17 cellular contexts compared by ENCODE assay signal in genomic region chr5:109844148-109844547, GRCh38.
DNase-seq lines count a peak whose midpoint lies in the region; ATAC-seq and TF ChIP-seq lines count a peak whose summit lies in the region.
"Had no signal": no experiment of that assay in that cellular context is flagged by ENCODE, and none has a peak within 500 bp of the region (broad histone marks: within the 10 kb centered on the region; RNA-seq: fewer than 3 reads in every experiment).

No MANE protein-coding gene starts in this region.

- H3K4me1 ChIP-seq in gastroesophageal sphincter (no peaks in the 10 kb centered on the region), neuronal stem cell (ENCODE audit: control insufficient read depth in 2 of 2, insufficient read depth in 1 of 2, low read depth in 1 of 2, low read length in 2 of 2) (no peaks in the 10 kb centered on the region)
- H3K4me1 ChIP-seq: gastrocnemius medialis, uterus had no signal

- H3K4me2 ChIP-seq in neuronal stem cell (ENCODE audit: insufficient read depth, low read length, poor library complexity, severe bottlenecking) = no peak overlapping the region

- no peak overlapping the region for H2BK120ac ChIP-seq in neuronal stem cell (ENCODE audit: low read depth, low read length)

- H4K91ac ChIP-seq in neuronal stem cell (ENCODE audit: low read depth, low read length, poor library complexity) = no peak overlapping the region

- no peak overlapping the region for H3K23ac ChIP-seq in neuronal stem cell (ENCODE audit: low read depth, low read length, poor library complexity)

- H2AFZ ChIP-seq in neuronal stem cell (ENCODE audit: low read length) = no peak overlapping the region

- H3K9me3 Mint-ChIP-seq in HFFc6 = no peaks in the 10 kb centered on the region

- H4K8ac ChIP-seq in neuronal stem cell (ENCODE audit: low read depth, low read length) = no peak overlapping the region

- WGBS in gastroesophageal sphincter (ENCODE audit: low coverage in 1 of 2), 2 donors = 85 to 87% methylated on average over 4 of the region's 4 CpGs
- WGBS in neuronal stem cell (ENCODE audit: extremely low coverage in 2 of 2, insufficient read length in 2 of 2, insufficient replicate concordance in 1 of 2), 2 donors = no CpG with 5 or more reads among the region's 4 CpGs

- no peak overlapping the region for H3K27ac Mint-ChIP-seq in HFFc6
- H3K27ac Mint-ChIP-seq: activated CD4-positive, alpha-beta T cell treated with anti-CD3 and anti-CD28 coated beads, Interleukin-2, amount 10 ng/mL, durations not matched to agents 24 days and 14 days had no signal

- DNase-seq in AG10803 (ENCODE audit: low read depth) = no peak
- DNase-seq in HFFc6 = no peak
- peak; percentile 16 for DNase-seq in astrocyte of the spinal cord (ENCODE audit: low read depth, low spot score)
- DNase-seq in kidney epithelial cell (ENCODE audit: low read depth) = no peak
- DNase-seq in neuronal stem cell (ENCODE audit: low spot score) = no peak
- no peak for DNase-seq in activated CD4-positive, alpha-beta T cell treated with anti-CD3 and anti-CD28 coated beads for 4 hours
- DNase-seq: activated CD4-positive, alpha-beta T cell treated with anti-CD3 and anti-CD28 coated beads, Interleukin-2, amount 10 ng/mL, durations not matched to agents 24 days and 14 days; activated effector memory CD4-positive, alpha-beta T cell treated with anti-CD3 and anti-CD28 coated beads, Interleukin-2, amount 50 U/mL, for 16 hours; cerebellar nuclear complex; gastrocnemius medialis; naive thymus-derived CD4-positive, alpha-beta T cell; NCI-H526; stimulated activated CD4-positive, alpha-beta T cell treated with anti-CD3 and anti-CD28 coated beads, Interleukin-12 subunit alpha, Interleukin-12 subunit beta, amount 100 ng/mL, for 4 hours; uterus had no signal

- no peak overlapping the region for H3K18ac ChIP-seq in neuronal stem cell (ENCODE audit: low read length)

- no peak for TF ChIP-seq EP300 in gastroesophageal sphincter (IDR thresholded peaks at IDR 0.05)

- peaks cover 28% of the 10 kb centered on the region for H3K4me1 Mint-ChIP-seq in HFFc6 (ENCODE audit: low read depth)

- no peak overlapping the region for H3K4me3 Mint-ChIP-seq in HFFc6
- H3K4me3 Mint-ChIP-seq: activated CD4-positive, alpha-beta T cell treated with anti-CD3 and anti-CD28 coated beads, Interleukin-2, amount 10 ng/mL, durations not matched to agents 24 days and 14 days had no signal

- peak; percentile 45 for TF ChIP-seq CTCF in AG10803 (conservative IDR thresholded peaks at IDR 0.05; ENCODE audit: low read length)
- TF ChIP-seq CTCF in HFFc6 (IDR thresholded peaks at IDR 0.05) = peak; percentile 66
- TF ChIP-seq CTCF in astrocyte of the spinal cord (IDR thresholded peaks at IDR 0.05; ENCODE audit: low read depth, low read length) = peak; percentile 49
- TF ChIP-seq CTCF in kidney epithelial cell (IDR thresholded peaks at IDR 0.05; ENCODE audit: insufficient read depth, low read length, poor library complexity, severe bottlenecking) = peak; percentile 13
- peak in 2 of 4 experiments; percentile 12 to 19 for TF ChIP-seq CTCF in gastroesophageal sphincter (IDR thresholded peaks at IDR 0.05)

- H2BK5ac ChIP-seq in neuronal stem cell (ENCODE audit: low read length) = no peak overlapping the region

- no peaks in the 10 kb centered on the region for H3K79me1 ChIP-seq in neuronal stem cell (ENCODE audit: low read depth, low read length)

- no peak overlapping the region for H2BK12ac ChIP-seq in neuronal stem cell (ENCODE audit: low read length)

- no peaks in the 10 kb centered on the region for H3K27me3 ChIP-seq in kidney epithelial cell (ENCODE audit: control insufficient read depth, insufficient read depth, low read length)
- no peaks in the 10 kb centered on the region for H3K27me3 ChIP-seq in gastroesophageal sphincter
- no peaks in the 10 kb centered on the region for H3K27me3 ChIP-seq in neuronal stem cell (ENCODE audit: control insufficient read depth in 3 of 3, insufficient read depth in 3 of 3, low read depth in 1 of 3, low read length in 3 of 3)
- H3K27me3 ChIP-seq: gastrocnemius medialis, uterus had no signal

- H3K9me3 ChIP-seq in gastroesophageal sphincter (no peaks in the 10 kb centered on the region), neuronal stem cell (replicated peaks in 1 of 2; ENCODE audit: control insufficient read depth in 2 of 2, insufficient read depth in 1 of 2, low read depth in 1 of 2, low read length in 2 of 2) (no peaks in the 10 kb centered on the region)
- H3K9me3 ChIP-seq: gastrocnemius medialis, uterus had no signal

- ATAC-seq in gastroesophageal sphincter = no peak
- ATAC-seq in GM21360 (IDR thresholded peaks at IDR 0.05; ENCODE audit: unreplicated experiment) = no peak
- ATAC-seq: gastrocnemius medialis; naive thymus-derived CD4-positive, alpha-beta T cell had no signal

- no peak overlapping the region for H2AK5ac ChIP-seq in neuronal stem cell (ENCODE audit: low read depth, low read length)

- no peak overlapping the region for H3K9ac ChIP-seq in neuronal stem cell (ENCODE audit: low read depth, low read length, poor library complexity)

- H3K4me3 ChIP-seq in AG10803 (ENCODE audit: low read length) (no peak overlapping the region), astrocyte of the spinal cord (ENCODE audit: low read depth, low read length) (no peak overlapping the region), kidney epithelial cell (ENCODE audit: low read depth, low read length) (no peak overlapping the region), gastroesophageal sphincter (no peak overlapping the region), neuronal stem cell (ENCODE audit: low read length in 2 of 2) (no peak overlapping the region)
- H3K4me3 ChIP-seq: gastrocnemius medialis, SK-N-MC, uterus had no signal

- no peak overlapping the region for H3K4ac ChIP-seq in neuronal stem cell (ENCODE audit: low read length)

- TF ChIP-seq POLR2A in gastroesophageal sphincter (IDR thresholded peaks at IDR 0.05) = no peak

- peaks cover 26% of the 10 kb centered on the region for H3K36me3 Mint-ChIP-seq in HFFc6 (ENCODE audit: low read depth)

- in situ Hi-C loops in astrocyte of the spinal cord (cut with HindIII; ENCODE audit: low sequenced_read_pairs) = no loop called here

- H3K36me3 ChIP-seq in kidney epithelial cell (ENCODE audit: control insufficient read depth, insufficient read depth, low read length) (no peaks in the 10 kb centered on the region), gastroesophageal sphincter (peaks cover 0 to 57% of the 10 kb centered on the region in 2 donors), neuronal stem cell (replicated peaks in 1 of 2; ENCODE audit: control insufficient read depth in 2 of 2, insufficient read depth in 2 of 2, low read length in 2 of 2) (peaks cover 17 to 98% of the 10 kb centered on the region in 2 donors)
- H3K36me3 ChIP-seq: uterus had no signal

- no peak overlapping the region for H3K14ac ChIP-seq in neuronal stem cell (ENCODE audit: low read length)

- H2BK15ac ChIP-seq in neuronal stem cell (ENCODE audit: low read length) = no peak overlapping the region

- H3K27ac ChIP-seq in gastroesophageal sphincter (no peak overlapping the region), neuronal stem cell (replicated peaks; ENCODE audit: low read length) (no peak overlapping the region)
- H3K27ac ChIP-seq: gastrocnemius medialis, SK-N-MC, uterus had no signal

- no peaks in the 10 kb centered on the region; the same call in 1 of the 2 replicates for H3K27me3 Mint-ChIP-seq in HFFc6 (ENCODE audit: insufficient read depth)
- H3K27me3 Mint-ChIP-seq: activated CD4-positive, alpha-beta T cell treated with anti-CD3 and anti-CD28 coated beads, Interleukin-2, amount 10 ng/mL, durations not matched to agents 24 days and 14 days; naive thymus-derived CD4-positive, alpha-beta T cell had no signal
